ENCODE assay signal across 8 cellular contexts in genomic region chr3:58874795-58875194, GRCh38.
A peak's percentile ranks its signal among the peaks of the same experiment; 100 is the strongest.
DNase-seq lines count a peak whose midpoint lies in the region; ATAC-seq, FAIRE-seq and TF ChIP-seq lines count a peak whose summit lies in the region.

No MANE protein-coding gene starts in this region.

- in situ Hi-C loops in transverse colon (cut with MboI; ENCODE audit: low pct_ligation_motif_present in 1 of 4, low pct_unique_long_range_greater_than_20kb in 1 of 4, low sequenced_read_pairs in 3 of 4) (no loop called here), HAP-1 (cut with MboI; ENCODE audit: low sequenced_read_pairs) (no loop called here)

- no peak for TF ChIP-seq EP300 in transverse colon (IDR thresholded peaks at IDR 0.05; ENCODE audit: low read depth)

- no peak for TF ChIP-seq CTCF in GM20000 (IDR thresholded peaks at IDR 0.05; ENCODE audit: extremely low read depth, missing control alignments)
- TF ChIP-seq CTCF in bronchial epithelial cell (IDR thresholded peaks at IDR 0.05; ENCODE audit: insufficient read depth, low read length, severe bottlenecking) = no peak
- TF ChIP-seq CTCF in transverse colon (IDR thresholded peaks at IDR 0.05) = no peak

- FAIRE-seq in bronchial epithelial cell (lab: Jason Lieb, UNC) = peak; percentile 87

- intact Hi-C loops in transverse colon (cut with DNase I; ENCODE audit: low total_unique reads) = no loop called here

- TF ChIP-seq POLR2A in transverse colon (IDR thresholded peaks at IDR 0.05) = no peak

- WGBS in transverse colon (ENCODE audit: low coverage in 1 of 2), 2 donors = 72 to 74% methylated on average over 2 of the region's 2 CpGs

- DNase-seq in EL (peak; percentile 57), GM20000 (ENCODE audit: low spot score) (peak; percentile 21), bronchial epithelial cell (ENCODE audit: low read depth) (peak; percentile 99), NCI-H748 treated with DMSO at 0.1 percent for 48 hours (lab: John Stamatoyannopoulos, UW) (no peak), transverse colon (no peak), HAP-1 (ENCODE audit: low spot score in 2 of 2) (no peak), GF-D8 (lab: John Stamatoyannopoulos, UW) (no peak)

- no peaks in the 10 kb centered on the region for H3K27me3 ChIP-seq in bronchial epithelial cell (ENCODE audit: control insufficient read depth, insufficient read depth, low read length)
- H3K27me3 ChIP-seq in transverse colon = no peaks in the 10 kb centered on the region
- H3K27me3 ChIP-seq in HAP-1 (ENCODE audit: low read depth) = no peaks in the 10 kb centered on the region

- no peaks in the 10 kb centered on the region for H3K4me1 ChIP-seq in transverse colon
- no peaks in the 10 kb centered on the region for H3K4me1 ChIP-seq in HAP-1

- no peak overlapping the region for H3K4me3 ChIP-seq in bronchial epithelial cell (ENCODE audit: low read depth, low read length)
- H3K4me3 ChIP-seq in transverse colon = no peak overlapping the region
- no peak overlapping the region for H3K4me3 ChIP-seq in HAP-1

- no peak overlapping the region for H3K27ac ChIP-seq in transverse colon

- H3K36me3 ChIP-seq in bronchial epithelial cell (ENCODE audit: control insufficient read depth, insufficient read depth, low read length) (no peaks in the 10 kb centered on the region), transverse colon (no peaks in the 10 kb centered on the region), HAP-1 (replicated peaks) (no peaks in the 10 kb centered on the region)

- ATAC-seq in HG03378 (IDR thresholded peaks at IDR 0.05; ENCODE audit: unreplicated experiment) = peak; percentile 88

- H3K9me3 ChIP-seq in transverse colon = no peaks in the 10 kb centered on the region
- H3K9me3 ChIP-seq in HAP-1 = no peaks in the 10 kb centered on the region

Comparison
In these comparisons a context has a peak if more than half of its experiments do, and no peak if none do; other contexts are left out.
1. DNase-seq: peak in EL (single experiment), GM20000 (single experiment) and bronchial epithelial cell (single experiment); none in NCI-H748 treated with DMSO at 0.1 percent for 48 hours (single experiment), transverse colon (single experiment), HAP-1 (0 of 2) and GF-D8 (single experiment).